ENCODE assay signal across 10 cellular contexts in genomic region chr18:12422936-12423335, GRCh38. TPM values are rescaled to one million over a fixed set of nuclear protein-coding genes. Genes with fewer than 3 reads are reported as not detected.
DNase-seq lines count a peak whose midpoint lies in the region; ATAC-seq and TF ChIP-seq lines count a peak whose summit lies in the region.
"Had no signal": no experiment of that assay in that cellular context is flagged by ENCODE, and none has a peak within 500 bp of the region (broad histone marks: within the 10 kb centered on the region; RNA-seq: fewer than 3 reads in every experiment).

No MANE protein-coding gene starts in this region.

- no peaks in the 10 kb centered on the region for H3K9me2 ChIP-seq in GM23338 (ENCODE audit: insufficient read depth)

- POLR2A ChIA-PET in T-cell (lab: Charles Lee): no interaction called here

- TF ChIP-seq CTCF in GM23338 (conservative IDR thresholded peaks at IDR 0.05; ENCODE audit: low read depth in 2 of 2) (peak; percentile 40 to 67), chondrocyte (IDR thresholded peaks at IDR 0.05) (peak; percentile 41)

- DNase-seq in COLO668 (lab: John Stamatoyannopoulos, UW; ENCODE audit: unreplicated experiment): peak; percentile 44
- peak; percentile 62 for DNase-seq in GM23338 (ENCODE audit: low spot score)
- DNase-seq in NCI-H524 (lab: John Stamatoyannopoulos, UW): peak; percentile 93 to 96
- DNase-seq in chondrocyte (ENCODE audit: low spot score): peak; percentile 62
- DNase-seq in posterior vena cava (ENCODE audit: low spot score): no peak
- no peak for DNase-seq in DMS79 treated with DMSO at 0.1 percent for 48 hours (lab: John Stamatoyannopoulos, UW)
- no peak for DNase-seq in T-cell
- DNase-seq in mesenteric fat pad (ENCODE audit: low spot score): no peak
- DNase-seq: activated effector memory CD4-positive, alpha-beta T cell treated with anti-CD3 and anti-CD28 coated beads, Interleukin-2, amount 50 U/mL, for 16 hours had no signal

- no peaks in the 10 kb centered on the region for H4K20me1 ChIP-seq in GM23338 (replicated peaks; ENCODE audit: insufficient read depth)

- peaks cover 5% of the 10 kb centered on the region for H3K4me1 ChIP-seq in GM23338 (ENCODE audit: insufficient read depth)

- peaks cover 3% of the 10 kb centered on the region; the same call in 1 of the 3 replicates for H3K9me3 Mint-ChIP-seq in GM23338
- H3K9me3 Mint-ChIP-seq in chondrocyte (ENCODE audit: low read depth): no peaks in the 10 kb centered on the region
- no peaks in the 10 kb centered on the region for H3K9me3 Mint-ChIP-seq in T-cell
- H3K9me3 Mint-ChIP-seq: T-helper 1 cell treated with Interleukin-12 subunit alpha and Interleukin-12 subunit beta and Interleukin-4 antibody, amounts not matched to agents 30 μg/mL and 1 μg/mL, for 36 hours had no signal

- H3K27me3 Mint-ChIP-seq in GM23338 (ENCODE audit: insufficient read depth, low read depth, poor library complexity) (no peaks in the 10 kb centered on the region), chondrocyte (ENCODE audit: low read depth) (no peaks in the 10 kb centered on the region), T-cell (peaks cover 7% of the 10 kb centered on the region in 2 donors)

- no peaks in the 10 kb centered on the region for H3K27me3 ChIP-seq in GM23338 (ENCODE audit: insufficient read depth)

- no peak overlapping the region for H3K4me2 ChIP-seq in GM23338

- H3K79me2 ChIP-seq in GM23338 (replicated peaks; ENCODE audit: insufficient read depth): no peaks in the 10 kb centered on the region

- H3K4me3 ChIP-seq in GM23338: no peak overlapping the region

- intact Hi-C loops in posterior vena cava (cut with DNase I): no loop called here

- no peak overlapping the region for H3K27ac ChIP-seq in GM23338 (ENCODE audit: low read depth)

- H3K36me3 ChIP-seq in GM23338 (ENCODE audit: insufficient read depth): no peaks in the 10 kb centered on the region; the same call in 1 of the 2 replicates

- peaks cover 7% of the 10 kb centered on the region for H3F3A ChIP-seq in GM23338 (replicated peaks; ENCODE audit: low read depth)

- CTCF ChIA-PET in T-cell (lab: Charles Lee): interaction anchor here in 1 of 2 donors (0.6 kb wide), 1 partner anchor 195 kb away, joined by 3 read pairs; no protein-coding TSS in a partner anchor

- peak; percentile 6; the same call in 2 of the 3 replicates for ATAC-seq in GM23338
- no peak for ATAC-seq in T-cell (replicated peaks in 1 of 4)

- H3K4me3 Mint-ChIP-seq in GM23338 (no peak overlapping the region), chondrocyte (ENCODE audit: unreplicated experiment) (no peak overlapping the region), T-cell (no peak overlapping the region)
- H3K4me3 Mint-ChIP-seq: T-helper 1 cell treated with Interleukin-12 subunit alpha and Interleukin-12 subunit beta and Interleukin-4 antibody, amounts not matched to agents 30 μg/mL and 1 μg/mL, for 36 hours had no signal

- H3K4me1 Mint-ChIP-seq in GM23338: peaks cover 12% of the 10 kb centered on the region
- H3K4me1 Mint-ChIP-seq in chondrocyte (ENCODE audit: low read depth): peaks cover 15% of the 10 kb centered on the region
- peaks cover 5 to 7% (median 7%) of the 10 kb centered on the region in 3 donors for H3K4me1 Mint-ChIP-seq in T-cell

- no peak overlapping the region for H2AFZ ChIP-seq in GM23338

- H3K36me3 Mint-ChIP-seq in GM23338 (ENCODE audit: low read depth): peaks cover 31% of the 10 kb centered on the region
- H3K36me3 Mint-ChIP-seq in chondrocyte (ENCODE audit: low read depth): peaks cover 6% of the 10 kb centered on the region
- no peaks in the 10 kb centered on the region for H3K36me3 Mint-ChIP-seq in T-cell

- H3K27ac Mint-ChIP-seq in GM23338 (no peak overlapping the region), chondrocyte (ENCODE audit: unreplicated experiment) (peak overlapping the region; percentile 5), T-cell (no peak overlapping the region)
- H3K27ac Mint-ChIP-seq: T-helper 1 cell treated with Interleukin-12 subunit alpha and Interleukin-12 subunit beta and Interleukin-4 antibody, amounts not matched to agents 30 μg/mL and 1 μg/mL, for 36 hours had no signal

TF ChIP-seq in GM23338, 12 proteins besides CTCF, POLR2A, EP300 and RAD21:
- no peak for TF ChIP-seq CREB1 (CRISPR knock-in tag; IDR thresholded peaks at IDR 0.05; ENCODE audit: low read depth)
- no peak for TF ChIP-seq ZNF114 (CRISPR knock-in tag; IDR thresholded peaks at IDR 0.05)
- TF ChIP-seq ZNF331 (CRISPR knock-in tag; IDR thresholded peaks at IDR 0.05; ENCODE audit: low read depth): no peak
- TF ChIP-seq STAT1 (IDR thresholded peaks at IDR 0.05; ENCODE audit: unreplicated experiment): no peak
- no peak for TF ChIP-seq ETS1 (IDR thresholded peaks at IDR 0.05)

RNA-seq across cellular contexts. Expression of gene PRELID3A, which starts 15.2 kb away (rescaled TPM):
- total RNA-seq in GM23338 (2014; rRNA removed; shearing (Covaris generic)): 13.0 and 15.8 TPM in 2 replicates
- 6.5 and 7.0 TPM in 2 replicates for polyA plus RNA-seq in GM23338 (2016; fragmentation: Nextera tagmentation; extraction: Ambion mirVana)
- 12.0 to 16.3 TPM (median 14.4 TPM) in 3 replicates for total RNA-seq in chondrocyte
- 1 to 10 TPM; 3.3 to 3.7 TPM for total RNA-seq in posterior vena cava
- 1 to 10 TPM in 4 of 5 donors, not detected in 1; 1.0 to 1.9 (median 1.2) TPM for total RNA-seq in T-cell
- total RNA-seq in mesenteric fat pad: 4.4 TPM

RNA-seq across cellular contexts. Expression of gene AFG3L2, which starts 45.9 kb away (rescaled TPM):
- total RNA-seq in GM23338 (2014; rRNA removed; shearing (Covaris generic)): 94.9 and 105 TPM in 2 replicates
- polyA plus RNA-seq in GM23338 (2016; fragmentation: Nextera tagmentation; extraction: Ambion mirVana): 47.5 and 50.3 TPM in 2 replicates
- 36.2 to 38.5 TPM (median 37.0 TPM) in 3 replicates for total RNA-seq in chondrocyte
- 10 to 100 TPM; 26.4 to 29.4 TPM for total RNA-seq in posterior vena cava
- 10 to 100 TPM; 30.6 to 37.4 (median 36.3) TPM for total RNA-seq in T-cell
- total RNA-seq in mesenteric fat pad: 44.8 TPM

Comparison
In these comparisons a context has a peak if more than half of its experiments do, and no peak if none do; other contexts are left out.
1. DNase-seq: peak in COLO668 (single experiment), GM23338 (single experiment), NCI-H524 (2 of 2) and chondrocyte (single experiment); none in posterior vena cava (single experiment), DMS79 treated with DMSO at 0.1 percent for 48 hours (single experiment), T-cell (0 of 34) and mesenteric fat pad (single experiment).